1 cellular context compared by ENCODE assay signal in the genomic region with DNA sequence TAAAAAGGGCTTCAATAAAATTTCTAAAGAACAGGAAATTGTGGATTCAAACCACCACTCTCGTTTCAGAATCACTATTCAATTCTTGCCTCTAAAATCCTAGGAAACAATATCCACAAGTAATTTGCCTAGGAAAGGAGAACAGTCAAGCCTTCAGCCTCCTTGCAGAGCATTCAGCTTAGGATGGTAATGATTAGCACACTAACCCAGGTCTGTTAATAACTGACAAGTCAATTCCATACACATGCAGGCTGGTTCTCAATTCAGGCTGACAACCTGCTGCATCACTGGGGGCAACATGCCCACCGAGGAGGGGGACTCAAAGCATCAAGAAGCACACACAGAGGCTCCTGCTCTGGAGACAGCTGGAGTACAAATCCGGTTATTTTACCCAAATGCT.
TF ChIP-seq lines count a peak whose summit lies in the region.

No MANE protein-coding gene starts in this region.

TF ChIP-seq in HepG2, 621 proteins besides CTCF, POLR2A, EP300 and RAD21:
- TF ChIP-seq SP140L (CRISPR knock-in tag; IDR thresholded peaks at IDR 0.05; ENCODE audit: borderline replicate concordance) (no peak), NFYB (CRISPR knock-in tag; IDR thresholded peaks at IDR 0.05) (no peak), ZNF432 (CRISPR knock-in tag; IDR thresholded peaks at IDR 0.05; ENCODE audit: borderline replicate concordance) (no peak), RBM22 (optimal IDR thresholded peaks at IDR 0.05; ENCODE audit: low read length) (peak; percentile 65)
- TF ChIP-seq, protein P1, sequence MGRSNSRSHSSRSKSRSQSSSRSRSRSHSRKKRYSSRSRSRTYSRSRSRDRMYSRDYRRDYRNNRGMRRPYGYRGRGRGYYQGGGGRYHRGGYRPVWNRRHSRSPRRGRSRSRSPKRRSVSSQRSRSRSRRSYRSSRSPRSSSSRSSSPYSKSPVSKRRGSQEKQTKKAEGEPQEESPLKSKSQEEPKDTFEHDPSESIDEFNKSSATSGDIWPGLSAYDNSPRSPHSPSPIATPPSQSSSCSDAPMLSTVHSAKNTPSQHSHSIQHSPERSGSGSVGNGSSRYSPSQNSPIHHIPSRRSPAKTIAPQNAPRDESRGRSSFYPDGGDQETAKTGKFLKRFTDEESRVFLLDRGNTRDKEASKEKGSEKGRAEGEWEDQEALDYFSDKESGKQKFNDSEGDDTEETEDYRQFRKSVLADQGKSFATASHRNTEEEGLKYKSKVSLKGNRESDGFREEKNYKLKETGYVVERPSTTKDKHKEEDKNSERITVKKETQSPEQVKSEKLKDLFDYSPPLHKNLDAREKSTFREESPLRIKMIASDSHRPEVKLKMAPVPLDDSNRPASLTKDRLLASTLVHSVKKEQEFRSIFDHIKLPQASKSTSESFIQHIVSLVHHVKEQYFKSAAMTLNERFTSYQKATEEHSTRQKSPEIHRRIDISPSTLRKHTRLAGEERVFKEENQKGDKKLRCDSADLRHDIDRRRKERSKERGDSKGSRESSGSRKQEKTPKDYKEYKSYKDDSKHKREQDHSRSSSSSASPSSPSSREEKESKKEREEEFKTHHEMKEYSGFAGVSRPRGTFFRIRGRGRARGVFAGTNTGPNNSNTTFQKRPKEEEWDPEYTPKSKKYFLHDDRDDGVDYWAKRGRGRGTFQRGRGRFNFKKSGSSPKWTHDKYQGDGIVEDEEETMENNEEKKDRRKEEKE (IDR thresholded peaks at IDR 0.05) = no peak
TF ChIP-seq in HepG2: peak in this region for 1.
